In the genomic region with DNA sequence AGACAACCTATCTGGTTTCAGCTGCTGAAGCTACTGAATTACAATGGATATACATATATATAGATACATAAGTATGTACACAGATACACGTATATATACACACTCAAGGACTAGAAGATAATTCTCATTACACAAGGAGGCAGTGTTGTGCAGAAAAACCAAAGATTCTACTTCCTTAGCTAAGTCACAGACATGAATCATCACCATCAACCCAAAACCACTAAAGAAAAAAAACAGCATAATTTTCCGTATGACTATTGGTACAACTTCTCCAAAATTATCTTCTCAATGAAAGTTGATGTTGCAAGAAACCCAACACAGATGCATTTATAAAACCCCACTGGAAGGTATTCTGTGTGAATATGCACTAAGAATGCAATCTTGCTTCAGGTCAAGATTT, we compare ENCODE assay signal across 8 cellular contexts. TPM values are rescaled to one million over a fixed set of nuclear protein-coding genes. Genes with fewer than 3 reads are reported as not detected.
DNase-seq lines count a peak whose midpoint lies in the region; FAIRE-seq and TF ChIP-seq lines count a peak whose summit lies in the region.

No MANE protein-coding gene starts in this region.

- H3K36me3 ChIP-seq in GM06990 (ENCODE audit: control insufficient read depth, insufficient read depth, low read length) = no peaks in the 10 kb centered on the region

- DNase-seq in A172 (ENCODE audit: low spot score) = peak; percentile 76
- DNase-seq in GM06990 (ENCODE audit: extremely low read depth, insufficient read length) = peak; percentile 68
- peak; percentile 84 for DNase-seq in HCEC 1CT
- peak; percentile 59 for DNase-seq in LoVo (ENCODE audit: low spot score)
- peak; percentile 91 for DNase-seq in fibroblast of villous mesenchyme (ENCODE audit: low read depth)
- DNase-seq in retinal pigment epithelial cell (ENCODE audit: low read depth) = peak; percentile 46
- no peak for DNase-seq in DMS79 treated with DMSO at 0.1 percent for 48 hours (lab: John Stamatoyannopoulos, UW)

- H3K27me3 ChIP-seq in GM06990 (replicated peaks; ENCODE audit: control insufficient read depth, insufficient read depth, low read length) = no peaks in the 10 kb centered on the region

- H3K4me3 ChIP-seq in GM06990 (replicated peaks; ENCODE audit: low read depth, low read length) (no peak overlapping the region), fibroblast of villous mesenchyme (ENCODE audit: low read depth, low read length) (no peak overlapping the region), retinal pigment epithelial cell (ENCODE audit: low read length) (no peak overlapping the region)

- TF ChIP-seq CTCF in GM06990 (IDR thresholded peaks at IDR 0.05; ENCODE audit: insufficient read depth, low read length, poor library complexity, severe bottlenecking) (peak; percentile 40), fibroblast of villous mesenchyme (IDR thresholded peaks at IDR 0.05; ENCODE audit: insufficient read depth, low read depth, low read length) (peak; percentile 51), retinal pigment epithelial cell (conservative IDR thresholded peaks at IDR 0.05; ENCODE audit: low read depth, low read length) (peak; percentile 55)

- peak; percentile 66 for FAIRE-seq in TTC549 (lab: Jason Lieb, UNC)

RNA-seq across cellular contexts. Expression of gene RPF1, which starts 36.8 kb away (rescaled TPM):
- total RNA-seq in A172 (2014; rRNA removed; shearing (Covaris generic)) = 40.9 and 54.9 TPM in 2 replicates
- total RNA-seq in fibroblast of villous mesenchyme = 31.9 and 38.4 TPM in 2 replicates

RNA-seq across cellular contexts. Expression of gene DNASE2B, which starts 44.0 kb away (rescaled TPM):
- not detected in 2 replicates for total RNA-seq in A172 (2014; rRNA removed; shearing (Covaris generic))
- total RNA-seq in fibroblast of villous mesenchyme = not detected in 2 replicates
